Comparison of ENCODE assay signal across 10 cellular contexts in the genomic region with DNA sequence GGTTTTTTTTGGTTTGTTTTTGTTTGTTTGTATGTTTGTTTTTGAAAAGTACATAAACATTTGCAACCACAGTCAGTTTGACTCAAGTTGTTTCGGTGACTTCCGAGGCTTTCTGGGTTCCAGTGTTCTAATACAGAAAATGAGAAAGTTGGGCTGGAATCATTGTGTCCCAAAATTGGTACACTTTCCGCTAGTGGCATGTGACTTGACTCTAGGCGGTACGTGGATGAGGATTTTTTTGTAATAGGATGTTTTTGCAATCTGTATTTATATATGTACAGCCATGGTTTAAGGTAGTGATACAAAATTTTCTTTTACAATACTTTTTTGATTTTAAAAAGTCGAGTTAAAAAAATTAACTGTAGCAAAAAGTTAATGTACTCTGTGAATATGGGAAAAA. TPM values are rescaled to one million over a fixed set of nuclear protein-coding genes. Genes with fewer than 3 reads are reported as not detected.
DNase-seq lines count a peak whose midpoint lies in the region; ATAC-seq, FAIRE-seq and TF ChIP-seq lines count a peak whose summit lies in the region.
"Had no signal": no experiment of that assay in that cellular context is flagged by ENCODE, and none has a peak within 500 bp of the region (broad histone marks: within the 10 kb centered on the region; RNA-seq: fewer than 3 reads in every experiment).

No MANE protein-coding gene starts in this region.

- no peak overlapping the region for H3K27ac Mint-ChIP-seq in activated CD4-positive, alpha-beta memory T cell treated with anti-CD3 and anti-CD28 coated beads, Interleukin-2, amount 10 ng/mL, durations not matched to agents 7 days and 5 days

- H3K4me3 Mint-ChIP-seq in activated CD4-positive, alpha-beta memory T cell treated with anti-CD3 and anti-CD28 coated beads, Interleukin-2, amount 10 ng/mL, durations not matched to agents 7 days and 5 days: peak overlapping the region; percentile 85

- H3K27ac ChIP-seq in A549 (peak overlapping the region; percentile 94 to 97), iPS-18a (ENCODE audit: low read length) (no peak overlapping the region)

- DNase-seq in A549 (ENCODE audit: low read depth in 1 of 2, low spot score in 1 of 2) (no peak), GM12865 (ENCODE audit: low read depth) (peak; percentile 51), retina (no peak), posterior vena cava (ENCODE audit: low spot score) (no peak)
- DNase-seq in activated CD4-positive, alpha-beta memory T cell treated with anti-CD3 and anti-CD28 coated beads, Interleukin-2, amount 10 ng/mL, durations not matched to agents 7 days and 5 days: no peak
- DNase-seq: activated CD8-positive, alpha-beta memory T cell treated with anti-CD3 and anti-CD28 coated beads, Interleukin-2, amount 10 ng/mL, durations not matched to agents 7 days and 5 days had no signal

- ATAC-seq in A549: no peak
- no peak for ATAC-seq in GM21381 (IDR thresholded peaks at IDR 0.05; ENCODE audit: unreplicated experiment)
- no peak for ATAC-seq in GM18511 (IDR thresholded peaks at IDR 0.05; ENCODE audit: unreplicated experiment)
- ATAC-seq: activated CD8-positive, alpha-beta memory T cell treated with anti-CD3 and anti-CD28 coated beads, Interleukin-2, amount 10 ng/mL, durations not matched to agents 7 days and 5 days had no signal

- H3K36me3 ChIP-seq in iPS-18a (ENCODE audit: control insufficient read depth, low read depth, low read length): peaks cover 9% of the 10 kb centered on the region

- POLR2A ChIA-PET in A549 (lab: Yijun Ruan, JAX): no interaction called here
- POLR2A ChIA-PET in activated CD4-positive, alpha-beta memory T cell treated with anti-CD3 and anti-CD28 coated beads, Interleukin-2, amount 10 ng/mL, durations not matched to agents 7 days and 5 days (lab: Charles Lee): interaction anchor here (3.1 kb wide), 1 partner anchor 10 kb away, joined by 12 read pairs; no protein-coding TSS in a partner anchor

- no peak for TF ChIP-seq EP300 in A549 (IDR thresholded peaks at IDR 0.05)

- H3K4me2 ChIP-seq in A549: peak overlapping the region; percentile 93

- peaks cover 2% of the 10 kb centered on the region for H3K27me3 Mint-ChIP-seq in activated CD4-positive, alpha-beta memory T cell treated with anti-CD3 and anti-CD28 coated beads, Interleukin-2, amount 10 ng/mL, durations not matched to agents 7 days and 5 days

- intact Hi-C loops in posterior vena cava (cut with DNase I): no loop called here

- peaks cover 7% of the 10 kb centered on the region for H3K9me3 Mint-ChIP-seq in activated CD4-positive, alpha-beta memory T cell treated with anti-CD3 and anti-CD28 coated beads, Interleukin-2, amount 10 ng/mL, durations not matched to agents 7 days and 5 days

- peak overlapping the region; percentile 94 for H3K9ac ChIP-seq in iPS-18a (ENCODE audit: low read length)

- TF ChIP-seq CTCF in A549 (IDR thresholded peaks at IDR 0.05) (no peak), GM12865 (IDR thresholded peaks at IDR 0.05; ENCODE audit: insufficient read depth, low read depth, low read length, missing control alignments) (no peak)

- H3K9me3 ChIP-seq in A549 (peaks cover 3% of the 10 kb centered on the region; the same call in 1 of the 3 replicates), iPS-18a (ENCODE audit: control insufficient read depth, low read depth, low read length) (peaks cover 2% of the 10 kb centered on the region)

- H3K4me1 Mint-ChIP-seq in activated CD4-positive, alpha-beta memory T cell treated with anti-CD3 and anti-CD28 coated beads, Interleukin-2, amount 10 ng/mL, durations not matched to agents 7 days and 5 days: peaks cover 48% of the 10 kb centered on the region

- no peak for TF ChIP-seq POLR2A in A549 (IDR thresholded peaks at IDR 0.05; ENCODE audit: low read length)

- H3K4me1 ChIP-seq in A549 (peaks cover 40% of the 10 kb centered on the region), iPS-18a (ENCODE audit: control insufficient read depth, low read depth, low read length) (peaks cover 22% of the 10 kb centered on the region)

- TF ChIP-seq RAD21 in A549 (conservative IDR thresholded peaks at IDR 0.05 in 1 of 2, IDR thresholded peaks at IDR 0.05 in 1 of 2): no peak

- H3K36me3 Mint-ChIP-seq in activated CD4-positive, alpha-beta memory T cell treated with anti-CD3 and anti-CD28 coated beads, Interleukin-2, amount 10 ng/mL, durations not matched to agents 7 days and 5 days (ENCODE audit: low read depth): peaks cover 20% of the 10 kb centered on the region

- CTCF ChIA-PET in A549 (lab: Yijun Ruan, JAX): no interaction called here
- CTCF ChIA-PET in activated CD4-positive, alpha-beta memory T cell treated with anti-CD3 and anti-CD28 coated beads, Interleukin-2, amount 10 ng/mL, durations not matched to agents 7 days and 5 days (lab: Charles Lee): interaction anchor here (1.5 kb wide), 1 partner anchor 10 kb away, joined by 3 read pairs; no protein-coding TSS in a partner anchor

- FAIRE-seq in A549 (lab: Jason Lieb, UNC): no peak
- FAIRE-seq: endometrium had no signal

- H3K4me3 ChIP-seq in A549: peak overlapping the region; percentile 86
- peak overlapping the region; percentile 89 for H3K4me3 ChIP-seq in GM12865 (ENCODE audit: low read depth, low read length)
- peak overlapping the region; percentile 94 for H3K4me3 ChIP-seq in iPS-18a (ENCODE audit: low read length)

- no peaks in the 10 kb centered on the region for H3K27me3 ChIP-seq in iPS-18a (ENCODE audit: control insufficient read depth, insufficient read depth, low read length)

- WGBS in A549 (ENCODE audit: missing lambda C conversion rate): 21% methylated on average over 6 of the region's 6 CpGs

TF ChIP-seq in A549, 52 proteins besides CTCF, POLR2A, EP300 and RAD21:
- TF ChIP-seq JUNB (IDR thresholded peaks at IDR 0.05): no peak
TF ChIP-seq in A549: peak in this region for 0.

RNA-seq across cellular contexts. Expression of a gene that starts 1.7 kb away (rescaled TPM):
- polyA plus RNA-seq in A549 (2011; rRNA removed) (223 and 252 TPM in 2 replicates), A549 (2017; fragmentation: RNase III; extraction: RNeasy Plus Mini Kit Qiagen cat#74134 plus additional on column Dnase treatment) (129 to 141 TPM (median 135 TPM) in 3 replicates)
- polyA plus RNA-seq in A549 (2012; cell fraction: cytosol; rRNA removed): 72.1 and 79.1 TPM in 2 replicates
- polyA plus RNA-seq in A549 (2012; cell fraction: nucleus; rRNA removed): 37.0 and 59.3 TPM in 2 replicates
- polyA minus RNA-seq in A549 (2011; rRNA and poly(A)+ RNA removed): 73.6 and 76.5 TPM in 2 replicates
- 10 to 100 TPM; 63.9 to 67.5 TPM for total RNA-seq in activated CD4-positive, alpha-beta memory T cell treated with anti-CD3 and anti-CD28 coated beads, Interleukin-2, amount 10 ng/mL, durations not matched to agents 7 days and 5 days
- 10 to 100 TPM; 52.2 to 55.2 TPM for total RNA-seq in posterior vena cava

RNA-seq across cellular contexts. Expression of a gene that starts 52.3 kb away (rescaled TPM):
- polyA plus RNA-seq in A549 (2011; rRNA removed) (136 and 160 TPM in 2 replicates), A549 (2017; fragmentation: RNase III; extraction: RNeasy Plus Mini Kit Qiagen cat#74134 plus additional on column Dnase treatment) (37.5 to 59.3 TPM (median 42.7 TPM) in 3 replicates)
- 12.5 and 15.3 TPM in 2 replicates for polyA plus RNA-seq in A549 (2012; cell fraction: cytosol; rRNA removed)
- 4.3 and 6.4 TPM in 2 replicates for polyA plus RNA-seq in A549 (2012; cell fraction: nucleus; rRNA removed)
- polyA minus RNA-seq in A549 (2011; rRNA and poly(A)+ RNA removed): 47.5 and 54.8 TPM in 2 replicates
- not detected for total RNA-seq in activated CD4-positive, alpha-beta memory T cell treated with anti-CD3 and anti-CD28 coated beads, Interleukin-2, amount 10 ng/mL, durations not matched to agents 7 days and 5 days
- total RNA-seq in posterior vena cava: under 1 TPM in 1 of 2 donors, not detected in 1; 0.10 TPM
- total RNA-seq: activated CD8-positive, alpha-beta memory T cell treated with anti-CD3 and anti-CD28 coated beads, Interleukin-2, amount 10 ng/mL, durations not matched to agents 7 days and 5 days had no signal
